ENCODE assay signal across 30 cellular contexts in the genomic region with DNA sequence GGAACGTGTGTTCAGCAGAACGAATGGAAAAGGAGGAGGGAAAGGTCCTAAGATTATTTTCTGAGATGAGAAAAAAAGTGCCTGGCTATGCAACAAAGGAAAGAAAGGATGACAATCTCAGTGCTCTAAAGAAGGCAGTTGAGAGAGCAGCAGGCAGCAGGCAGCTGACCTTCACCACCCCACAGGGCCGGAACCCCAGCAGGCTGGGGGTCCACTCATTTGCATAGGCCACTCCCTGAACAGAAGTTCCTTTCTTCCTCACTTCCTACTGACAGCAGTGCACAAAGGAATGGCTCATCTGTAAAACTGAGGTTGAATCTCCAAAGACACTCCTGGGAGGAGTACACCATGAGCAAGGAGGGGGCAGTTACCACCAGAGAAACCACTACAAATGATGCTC. TPM values are rescaled to one million over a fixed set of nuclear protein-coding genes. Genes with fewer than 3 reads are reported as not detected.
"Had no signal": no experiment of that assay in that cellular context is flagged by ENCODE, and none has a peak within 500 bp of the region (broad histone marks: within the 10 kb centered on the region; RNA-seq: fewer than 3 reads in every experiment).

No MANE protein-coding gene starts in this region.

- H3K36me3 Mint-ChIP-seq: activated naive CD4-positive, alpha-beta T cell treated with anti-CD3 and anti-CD28 coated beads, Interleukin-2, amount 50 U/mL, for 72 hours had no signal

- H3K4me1 ChIP-seq: adrenal gland, body of pancreas, breast epithelium, SJCRH30 had no signal

- H3K9me3 ChIP-seq: adrenal gland, body of pancreas, breast epithelium, MG63, SJCRH30 had no signal

- H3K36me3 ChIP-seq: adrenal gland, breast epithelium, MG63, SJCRH30, WERI-Rb-1 had no signal

- H3K27me3 ChIP-seq: adrenal gland, body of pancreas, MG63, SJCRH30 had no signal

- H3K9me3 Mint-ChIP-seq: activated CD4-positive, alpha-beta T cell treated with anti-CD3 and anti-CD28 coated beads, Interleukin-2, amount 10 ng/mL, durations not matched to agents 24 days and 14 days; activated naive CD4-positive, alpha-beta T cell treated with anti-CD3 and anti-CD28 coated beads for 36 hours; activated naive CD4-positive, alpha-beta T cell treated with anti-CD3 and anti-CD28 coated beads, Interleukin-2, amount 50 U/mL, for 72 hours; activated T-cell treated with anti-CD3 and anti-CD28 coated beads, Interleukin-2, amount 50 U/mL, for 24 hours; activated T-helper 2 cell treated with anti-CD3 and anti-CD28 coated beads, Interferon-gamma antibody, Interleukin-2, Interleukin-4, amounts not matched to agents 10 μg/mL and 5 μg/mL and 100 μg/mL, durations not matched to agents 14 hours and 24 hours and 36 hours had no signal

- H3K4me1 Mint-ChIP-seq: activated CD4-positive, alpha-beta T cell treated with anti-CD3 and anti-CD28 coated beads, Interleukin-2, amount 10 ng/mL, durations not matched to agents 24 days and 14 days had no signal

- H3K27ac Mint-ChIP-seq: activated CD4-positive, alpha-beta T cell treated with anti-CD3 and anti-CD28 coated beads, Interleukin-2, amount 10 ng/mL, durations not matched to agents 24 days and 14 days; activated CD8-positive, alpha-beta T cell treated with anti-CD3 and anti-CD28 coated beads, Interleukin-2, amount 10 ng/mL, durations not matched to agents 7 days and 5 days; activated naive CD4-positive, alpha-beta T cell treated with anti-CD3 and anti-CD28 coated beads for 36 hours; activated naive CD4-positive, alpha-beta T cell treated with anti-CD3 and anti-CD28 coated beads, Interleukin-2, amount 50 U/mL, for 72 hours; activated T-cell treated with anti-CD3 and anti-CD28 coated beads, Interleukin-2, amount 50 U/mL, for 24 hours; activated T-helper 2 cell treated with anti-CD3 and anti-CD28 coated beads, Interferon-gamma antibody, Interleukin-2, Interleukin-4, amounts not matched to agents 10 μg/mL and 5 μg/mL and 100 μg/mL, durations not matched to agents 14 hours and 24 hours and 36 hours had no signal

- H3K27ac ChIP-seq: adrenal gland, body of pancreas, breast epithelium, SJCRH30, SK-N-MC, WERI-Rb-1 had no signal

- DNase-seq: activated CD4-positive, alpha-beta T cell treated with anti-CD3 and anti-CD28 coated beads, Interleukin-2, amount 10 ng/mL, durations not matched to agents 24 days and 14 days; activated CD4-positive, alpha-beta T cell treated with anti-CD3 and anti-CD28 coated beads, Interleukin-2, amount 50 U/mL, for 4 hours; activated CD8-positive, alpha-beta T cell treated with anti-CD3 and anti-CD28 coated beads, Interleukin-2, amount 10 ng/mL, durations not matched to agents 7 days and 5 days; activated gamma-delta T cell treated with Interleukin-2 at 50 U/mL for 16 hours; activated naive CD4-positive, alpha-beta T cell treated with anti-CD3 and anti-CD28 coated beads for 36 hours; activated T-cell treated with anti-CD3 and anti-CD28 coated beads, Interleukin-2, amount 50 U/mL, for 24 hours; adrenal gland; body of pancreas; Kasumi-1; MG63; NCI-H1048; NCI-H1105 treated with DMSO at 0.1 percent for 48 hours; NCI-H1436 treated with DMSO at 0.1 percent for 48 hours; NCI-H1694 treated with DMSO at 0.1 percent for 48 hours; NCI-H2029; NCI-H345; NCI-H526; NCI-H748 treated with DMSO at 0.1 percent for 48 hours; NK-92 treated with Interleukin-12 subunit alpha and Interleukin-12 subunit beta, amount 100 ng/mL, for 24 hours; Right ventricle myocardium superior; SJCRH30; T1000; WERI-Rb-1 had no signal

- H3K4me3 Mint-ChIP-seq: activated CD4-positive, alpha-beta T cell treated with anti-CD3 and anti-CD28 coated beads, Interleukin-2, amount 10 ng/mL, durations not matched to agents 24 days and 14 days; activated CD8-positive, alpha-beta T cell treated with anti-CD3 and anti-CD28 coated beads, Interleukin-2, amount 10 ng/mL, durations not matched to agents 7 days and 5 days; activated naive CD4-positive, alpha-beta T cell treated with anti-CD3 and anti-CD28 coated beads for 36 hours; activated T-cell treated with anti-CD3 and anti-CD28 coated beads, Interleukin-2, amount 50 U/mL, for 24 hours had no signal

- H3K4me3 ChIP-seq: adrenal gland, body of pancreas, breast epithelium, MG63, SJCRH30, SK-N-MC had no signal

RNA-seq across cellular contexts. Expression of gene TNR, which starts 41.4 kb away (rescaled TPM):
- total RNA-seq: activated CD8-positive, alpha-beta T cell treated with anti-CD3 and anti-CD28 coated beads, Interleukin-2, amount 10 ng/mL, durations not matched to agents 7 days and 5 days; activated naive CD4-positive, alpha-beta T cell treated with anti-CD3 and anti-CD28 coated beads for 36 hours; activated naive CD4-positive, alpha-beta T cell treated with anti-CD3 and anti-CD28 coated beads, Interleukin-2, amount 50 U/mL, for 72 hours; astrocyte; NCI-H460; OCI-LY7; Right ventricle myocardium superior; SJCRH30 had no signal
